ENCODE assay signal across 20 cellular contexts in genomic region chr15:38600241-38600640, GRCh38. TPM values are rescaled to one million over a fixed set of nuclear protein-coding genes. Genes with fewer than 3 reads are reported as not detected.
DNase-seq lines count a peak whose midpoint lies in the region; TF ChIP-seq lines count a peak whose summit lies in the region.
"Had no signal": no experiment of that assay in that cellular context is flagged by ENCODE, and none has a peak within 500 bp of the region (broad histone marks: within the 10 kb centered on the region; RNA-seq: fewer than 3 reads in every experiment).

No MANE protein-coding gene starts in this region.

- no peak for TF ChIP-seq POLR2A in lower leg skin (IDR thresholded peaks at IDR 0.05)

- TF ChIP-seq CTCF in lower leg skin (IDR thresholded peaks at IDR 0.05) (no peak), type B pancreatic cell (conservative IDR thresholded peaks at IDR 0.05) (no peak)

- no peak overlapping the region for H3K27ac Mint-ChIP-seq in type B pancreatic cell
- H3K27ac Mint-ChIP-seq: GM23338, H9 had no signal

- H3K9me3 Mint-ChIP-seq in type B pancreatic cell = no peaks in the 10 kb centered on the region
- H3K9me3 Mint-ChIP-seq: CD4-positive, CD25-positive, alpha-beta regulatory T cell; GM23338; H9 had no signal

- peaks cover 15% of the 10 kb centered on the region for H3K4me1 Mint-ChIP-seq in type B pancreatic cell (ENCODE audit: unreplicated experiment)
- H3K4me1 Mint-ChIP-seq: GM23338 had no signal

- peaks cover 6% of the 10 kb centered on the region for H3K27me3 Mint-ChIP-seq in type B pancreatic cell
- H3K27me3 Mint-ChIP-seq: CD4-positive, CD25-positive, alpha-beta regulatory T cell had no signal

- WGBS in lower leg skin, 2 donors = 81 to 84% methylated on average over 2 of the region's 2 CpGs

- DNase-seq in DMS 273 (lab: John Stamatoyannopoulos, UW; ENCODE audit: unreplicated experiment) (peak; percentile 93), NCI-H1694 treated with DMSO at 0.1 percent for 48 hours (lab: John Stamatoyannopoulos, UW) (peak; percentile 94), NCI-H69 (lab: John Stamatoyannopoulos, UW) (peak; percentile 63), islet precursor cell (peak; percentile 0), lower leg skin (ENCODE audit: low spot score in 2 of 2) (no peak), T-helper 9 cell (no peak), type B pancreatic cell (ENCODE audit: extremely low spot score, unreplicated experiment) (no peak)
- DNase-seq: CD4-positive, CD25-positive, alpha-beta regulatory T cell; GDM1; H9; NCI-H1105 treated with DMSO at 0.1 percent for 48 hours; NCI-H2081; Right ventricle myocardium superior; RPMI8226 had no signal

- intact Hi-C loops in lower leg skin (cut with DNase I; ENCODE audit: low total_unique reads) = no loop called here

- no peak overlapping the region for H3K4me3 ChIP-seq in lower leg skin (ENCODE audit: low read depth, poor library complexity, severe bottlenecking)
- H3K4me3 ChIP-seq: BLaER1, GM12878, GM23338, SJSA1 had no signal

- no peak overlapping the region for H3K4me3 Mint-ChIP-seq in type B pancreatic cell
- H3K4me3 Mint-ChIP-seq: CD4-positive, CD25-positive, alpha-beta regulatory T cell; GM23338; H9 had no signal

- no peaks in the 10 kb centered on the region for H3K36me3 Mint-ChIP-seq in type B pancreatic cell
- H3K36me3 Mint-ChIP-seq: CD4-positive, CD25-positive, alpha-beta regulatory T cell had no signal

RNA-seq across cellular contexts. Expression of gene RASGRP1, which starts 35.6 kb away (rescaled TPM):
- 10 to 100 TPM; 15.0 to 23.1 (median 19.5) TPM for total RNA-seq in lower leg skin
- total RNA-seq in type B pancreatic cell (ENCODE audit: low replicate concordance) = 3.0 and 6.6 TPM in 2 replicates
- total RNA-seq: LHCN-M2, MCF 10A, SJSA1 had no signal

Comparison
In these comparisons a context has a peak if more than half of its experiments do, and no peak if none do; other contexts are left out.
1. DNase-seq: peak in DMS 273 (single experiment), NCI-H1694 treated with DMSO at 0.1 percent for 48 hours (single experiment), NCI-H69 (single experiment) and islet precursor cell (single experiment); none in lower leg skin (0 of 2), T-helper 9 cell (single experiment) and type B pancreatic cell (single experiment).